Comparison of ENCODE assay signal across 14 cellular contexts in genomic region chr9:95078516-95078915, GRCh38.
DNase-seq lines count a peak whose midpoint lies in the region; ATAC-seq and TF ChIP-seq lines count a peak whose summit lies in the region.
"Had no signal": no experiment of that assay in that cellular context is flagged by ENCODE, and none has a peak within 500 bp of the region (broad histone marks: within the 10 kb centered on the region; RNA-seq: fewer than 3 reads in every experiment).

No MANE protein-coding gene starts in this region.

- TF ChIP-seq EP300 in sigmoid colon (IDR thresholded peaks at IDR 0.05) = no peak

- no peaks in the 10 kb centered on the region for H3K27me3 Mint-ChIP-seq in naive thymus-derived CD4-positive, alpha-beta T cell
- H3K27me3 Mint-ChIP-seq in stimulated activated naive CD8-positive, alpha-beta T cell treated with anti-CD3 and anti-CD28 coated beads, Interleukin-15, amount 100 ng/mL, for 72 hours = no peaks in the 10 kb centered on the region
- H3K27me3 Mint-ChIP-seq: activated naive CD8-positive, alpha-beta T cell treated with anti-CD3 and anti-CD28 coated beads, Interleukin-2, amount 50 U/mL, for 24 hours; stimulated activated naive CD8-positive, alpha-beta T cell treated with anti-CD3 and anti-CD28 coated beads, Interleukin-15, Interleukin-2, amounts not matched to agents 100 ng/mL and 50 ng/mL, for 24 hours had no signal

- intact Hi-C loops in sigmoid colon (cut with DNase I) = no loop called here
- intact Hi-C loops in naive thymus-derived CD4-positive, alpha-beta T cell (cut with micrococcal nuclease) = no loop called here

- CTCF ChIA-PET in naive thymus-derived CD4-positive, alpha-beta T cell (lab: Charles Lee) = interaction anchor here (0.8 kb wide), 1 partner anchor 812 kb away, joined by 3 read pairs; no protein-coding TSS in a partner anchor

- H3K9me3 Mint-ChIP-seq in naive thymus-derived CD4-positive, alpha-beta T cell = peaks cover 0 to 1% (median 0%) of the 10 kb centered on the region in 11 donors
- H3K9me3 Mint-ChIP-seq in stimulated activated naive CD8-positive, alpha-beta T cell treated with anti-CD3 and anti-CD28 coated beads, Interleukin-15, amount 100 ng/mL, for 72 hours = no peaks in the 10 kb centered on the region
- H3K9me3 Mint-ChIP-seq: activated naive CD8-positive, alpha-beta T cell treated with anti-CD3 and anti-CD28 coated beads, Interleukin-2, amount 50 U/mL, for 24 hours; stimulated activated naive CD8-positive, alpha-beta T cell treated with anti-CD3 and anti-CD28 coated beads, Interleukin-15, Interleukin-2, amounts not matched to agents 100 ng/mL and 50 ng/mL, for 24 hours had no signal

- WGBS in lung, 2 donors = 75 to 80% methylated on average over 11 of the region's 11 CpGs
- 83 to 89% methylated on average over 11 of the region's 11 CpGs for WGBS in sigmoid colon, 2 donors

- no peaks in the 10 kb centered on the region for H3K4me1 Mint-ChIP-seq in naive thymus-derived CD4-positive, alpha-beta T cell
- no peaks in the 10 kb centered on the region for H3K4me1 Mint-ChIP-seq in stimulated activated naive CD8-positive, alpha-beta T cell treated with anti-CD3 and anti-CD28 coated beads, Interleukin-15, amount 100 ng/mL, for 72 hours
- H3K4me1 Mint-ChIP-seq: activated naive CD8-positive, alpha-beta T cell treated with anti-CD3 and anti-CD28 coated beads, Interleukin-2, amount 50 U/mL, for 24 hours had no signal

- peak overlapping the region; percentile 54 for H3K4me3 ChIP-seq in coronary artery
- H3K4me3 ChIP-seq in lung = no peak overlapping the region
- H3K4me3 ChIP-seq in sigmoid colon = peak overlapping the region in 1 of 4 donors; percentile 1
- no peak overlapping the region for H3K4me3 ChIP-seq in naive thymus-derived CD4-positive, alpha-beta T cell (ENCODE audit: low read length)

- peaks cover 0 to 27% (median 6%) of the 10 kb centered on the region in 5 donors for H3K36me3 Mint-ChIP-seq in naive thymus-derived CD4-positive, alpha-beta T cell

- no peak overlapping the region for H3K27ac Mint-ChIP-seq in naive thymus-derived CD4-positive, alpha-beta T cell
- no peak overlapping the region for H3K27ac Mint-ChIP-seq in stimulated activated naive CD8-positive, alpha-beta T cell treated with anti-CD3 and anti-CD28 coated beads, Interleukin-15, amount 100 ng/mL, for 72 hours
- H3K27ac Mint-ChIP-seq: activated naive CD8-positive, alpha-beta T cell treated with anti-CD3 and anti-CD28 coated beads, Interleukin-2, amount 50 U/mL, for 24 hours; stimulated activated naive CD8-positive, alpha-beta T cell treated with anti-CD3 and anti-CD28 coated beads, Interleukin-15, Interleukin-2, amounts not matched to agents 100 ng/mL and 50 ng/mL, for 24 hours had no signal

- TF ChIP-seq POLR2A in sigmoid colon (IDR thresholded peaks at IDR 0.05) = no peak

- H3K27me3 ChIP-seq in lung (ENCODE audit: control insufficient read depth, insufficient read depth) (no peaks in the 10 kb centered on the region), sigmoid colon (no peaks in the 10 kb centered on the region)
- no peaks in the 10 kb centered on the region for H3K27me3 ChIP-seq in naive thymus-derived CD4-positive, alpha-beta T cell (ENCODE audit: control insufficient read depth in 2 of 2, insufficient read depth in 2 of 2, low read length in 2 of 2)
- H3K27me3 ChIP-seq: foreskin keratinocyte had no signal

- peaks cover 0 to 7% of the 10 kb centered on the region in 2 donors for H3K9me3 ChIP-seq in lung (ENCODE audit: control insufficient read depth in 2 of 2, insufficient read depth in 1 of 2, low read length in 1 of 2)
- H3K9me3 ChIP-seq in sigmoid colon = no peaks in the 10 kb centered on the region
- no peaks in the 10 kb centered on the region for H3K9me3 ChIP-seq in naive thymus-derived CD4-positive, alpha-beta T cell (ENCODE audit: control insufficient read depth in 2 of 3, low read length in 3 of 3)

- no peak overlapping the region for H3K4me3 Mint-ChIP-seq in naive thymus-derived CD4-positive, alpha-beta T cell
- no peak overlapping the region for H3K4me3 Mint-ChIP-seq in stimulated activated naive CD8-positive, alpha-beta T cell treated with anti-CD3 and anti-CD28 coated beads, Interleukin-15, amount 100 ng/mL, for 72 hours
- H3K4me3 Mint-ChIP-seq: activated naive CD8-positive, alpha-beta T cell treated with anti-CD3 and anti-CD28 coated beads, Interleukin-2, amount 50 U/mL, for 24 hours; stimulated activated naive CD8-positive, alpha-beta T cell treated with anti-CD3 and anti-CD28 coated beads, Interleukin-15, Interleukin-2, amounts not matched to agents 100 ng/mL and 50 ng/mL, for 24 hours had no signal

- POLR2A ChIA-PET in naive thymus-derived CD4-positive, alpha-beta T cell (lab: Charles Lee) = no interaction called here

- H3K27ac ChIP-seq in 22Rv1 = peak overlapping the region; percentile 17; the same call in 1 of the 2 replicates
- peak overlapping the region; percentile 79 to 86 for H3K27ac ChIP-seq in coronary artery
- peak overlapping the region; percentile 42 to 65 for H3K27ac ChIP-seq in lung (ENCODE audit: low read depth in 1 of 2, low read length in 1 of 2)
- H3K27ac ChIP-seq in sigmoid colon = peak overlapping the region; percentile 77 to 99 (median 86)
- H3K27ac ChIP-seq in naive thymus-derived CD4-positive, alpha-beta T cell (ENCODE audit: low read depth, low read length) = no peak overlapping the region
- H3K27ac ChIP-seq: foreskin keratinocyte, KMS-11 had no signal

- TF ChIP-seq CTCF in 22Rv1 (IDR thresholded peaks at IDR 0.05) (no peak), coronary artery (IDR thresholded peaks at IDR 0.05) (no peak), lung (IDR thresholded peaks at IDR 0.05; ENCODE audit: control extremely low read depth, extremely low read depth) (no peak), sigmoid colon (IDR thresholded peaks at IDR 0.05) (no peak)

- H3K4me1 ChIP-seq in lung (ENCODE audit: control insufficient read depth in 2 of 2, insufficient read depth in 2 of 2, low read length in 2 of 2) = peaks cover 5 to 20% of the 10 kb centered on the region in 2 donors
- H3K4me1 ChIP-seq in sigmoid colon = peaks cover 0 to 100% (median 96%) of the 10 kb centered on the region in 4 donors
- no peaks in the 10 kb centered on the region for H3K4me1 ChIP-seq in naive thymus-derived CD4-positive, alpha-beta T cell (ENCODE audit: control insufficient read depth in 2 of 2, insufficient read depth in 2 of 2, low read length in 2 of 2)
- H3K4me1 ChIP-seq: foreskin keratinocyte had no signal

- ATAC-seq in lung (ENCODE audit: insufficient read depth, low FRiP score) = no peak
- no peak for ATAC-seq in naive thymus-derived CD4-positive, alpha-beta T cell
- ATAC-seq in stimulated activated naive CD8-positive, alpha-beta T cell treated with anti-CD3 and anti-CD28 coated beads, Interleukin-15, amount 100 ng/mL, for 72 hours = no peak
- no peak for ATAC-seq in HG02938 (IDR thresholded peaks at IDR 0.05; ENCODE audit: unreplicated experiment)
- ATAC-seq: activated naive CD8-positive, alpha-beta T cell treated with anti-CD3 and anti-CD28 coated beads, Interleukin-2, amount 50 U/mL, for 24 hours had no signal

- H3K36me3 ChIP-seq in lung (ENCODE audit: control insufficient read depth in 2 of 2, insufficient read depth in 2 of 2, low read length in 2 of 2) (peaks cover 6 to 28% of the 10 kb centered on the region in 2 donors), sigmoid colon (peaks cover 16 to 50% (median 25%) of the 10 kb centered on the region in 4 donors)
- peaks cover 0 to 18% (median 0%) of the 10 kb centered on the region in 3 experiments for H3K36me3 ChIP-seq in naive thymus-derived CD4-positive, alpha-beta T cell (ENCODE audit: control insufficient read depth in 2 of 3, insufficient read depth in 3 of 3, low read length in 3 of 3)

- DNase-seq in coronary artery (ENCODE audit: low spot score) (no peak), lung (ENCODE audit: low spot score) (no peak), sigmoid colon (peak; percentile 54)
- no peak for DNase-seq in naive thymus-derived CD4-positive, alpha-beta T cell
- no peak for DNase-seq in activated CD4-positive, alpha-beta T cell treated with anti-CD3 and anti-CD28 coated beads, Interleukin-2, amount 50 U/mL, for 48 hours
- DNase-seq in stimulated activated naive CD8-positive, alpha-beta T cell treated with anti-CD3 and anti-CD28 coated beads, Interleukin-15, amount 100 ng/mL, for 72 hours = no peak
- DNase-seq: activated naive CD8-positive, alpha-beta T cell treated with anti-CD3 and anti-CD28 coated beads, Interleukin-2, amount 50 U/mL, for 24 hours; dermis blood vessel endothelial cell; foreskin keratinocyte; NCI-H1694 had no signal
